Comparison of ENCODE assay signal across 11 cellular contexts in the genomic region with DNA sequence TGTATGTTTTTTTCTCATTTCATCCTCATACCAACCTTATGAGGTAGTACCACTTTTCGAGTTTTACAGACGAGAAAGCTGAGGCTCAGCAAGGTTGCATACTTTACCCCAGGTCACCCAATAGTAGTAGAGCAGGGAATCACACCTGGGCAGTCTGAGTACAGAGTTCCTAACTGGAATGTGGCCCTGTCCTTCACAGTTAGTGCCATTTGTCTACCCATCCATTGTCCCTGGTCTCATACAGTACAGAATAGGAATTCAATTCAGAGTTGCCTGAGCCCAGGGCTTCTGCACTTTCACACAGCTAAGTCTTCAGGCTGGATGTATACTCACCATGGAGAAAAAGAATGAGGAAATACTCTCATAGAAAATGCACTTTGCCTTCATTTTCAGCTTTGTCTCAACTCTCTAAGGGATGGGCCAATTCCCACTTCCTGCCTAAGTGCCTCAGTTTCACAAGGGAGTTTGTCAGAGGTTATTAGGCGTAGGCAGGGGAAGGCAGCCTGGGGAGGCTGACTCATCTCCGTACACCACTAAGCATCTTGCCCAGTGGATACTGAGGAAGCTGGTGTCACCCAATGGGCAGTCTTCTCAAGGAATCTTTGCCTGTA.
DNase-seq lines count a peak whose midpoint lies in the region; ATAC-seq and TF ChIP-seq lines count a peak whose summit lies in the region.
"Had no signal": no experiment of that assay in that cellular context is flagged by ENCODE, and none has a peak within 500 bp of the region (broad histone marks: within the 10 kb centered on the region; RNA-seq: fewer than 3 reads in every experiment).

No MANE protein-coding gene starts in this region.

- H3K27ac ChIP-seq in endodermal cell (ENCODE audit: low read depth, low read length) (no peak overlapping the region), coronary artery (no peak overlapping the region)

- TF ChIP-seq CTCF in endodermal cell (conservative IDR thresholded peaks at IDR 0.05): no peak
- TF ChIP-seq CTCF in coronary artery (IDR thresholded peaks at IDR 0.05): no peak

- peak; percentile 82 for DNase-seq in Daoy (ENCODE audit: low read depth)
- peak; percentile 75 for DNase-seq in NCI-H226
- DNase-seq in endodermal cell: no peak
- peak; percentile 71 for DNase-seq in non-pigmented ciliary epithelial cell (ENCODE audit: low read depth)
- DNase-seq in coronary artery (ENCODE audit: low spot score): no peak
- DNase-seq: DMS79 treated with DMSO at 0.1 percent for 48 hours, NCI-H1436 treated with DMSO at 0.1 percent for 48 hours had no signal

- no peaks in the 10 kb centered on the region for H3K27me3 ChIP-seq in endodermal cell (ENCODE audit: control insufficient read depth, insufficient read depth, low read length, poor library complexity, severe bottlenecking)

- H3K27ac Mint-ChIP-seq in endodermal cell: peak overlapping the region; percentile 52
- H3K27ac Mint-ChIP-seq: memory B cell had no signal

- ATAC-seq in GM21786 (IDR thresholded peaks at IDR 0.05; ENCODE audit: unreplicated experiment) (no peak), SK-N-SH treated with all-trans-retinoic acid at 6 μM for 48 hours (no peak), GM21723 (IDR thresholded peaks at IDR 0.05; ENCODE audit: unreplicated experiment) (no peak)

- no peaks in the 10 kb centered on the region for H3K9me3 Mint-ChIP-seq in endodermal cell

- peaks cover 58% of the 10 kb centered on the region for H3K4me1 Mint-ChIP-seq in endodermal cell
- H3K4me1 Mint-ChIP-seq: memory B cell had no signal

- peaks cover 14% of the 10 kb centered on the region for H3K4me1 ChIP-seq in endodermal cell (ENCODE audit: control insufficient read depth, insufficient read depth, low read length)

- no peaks in the 10 kb centered on the region for H3K36me3 Mint-ChIP-seq in endodermal cell (ENCODE audit: low read depth)
- H3K36me3 Mint-ChIP-seq: memory B cell had no signal

- H3K4me3 ChIP-seq in endodermal cell (ENCODE audit: low read length): no peak overlapping the region
- H3K4me3 ChIP-seq in coronary artery: no peak overlapping the region

- H3K9ac ChIP-seq in endodermal cell (ENCODE audit: extremely low read depth, low read length, poor library complexity, severe bottlenecking): no peak overlapping the region

- H3K36me3 ChIP-seq in endodermal cell (ENCODE audit: control insufficient read depth, insufficient read depth, low read length): no peaks in the 10 kb centered on the region

- H3K27me3 Mint-ChIP-seq in endodermal cell (ENCODE audit: insufficient read depth): no peaks in the 10 kb centered on the region

- no peak overlapping the region for H3K4me3 Mint-ChIP-seq in endodermal cell
- H3K4me3 Mint-ChIP-seq: memory B cell had no signal

- peaks cover 6% of the 10 kb centered on the region for H3K9me3 ChIP-seq in endodermal cell (ENCODE audit: control insufficient read depth, low read length)

- 89 to 93% methylated on average over 3 to 4 of the region's 4 CpGs for WGBS in endodermal cell (ENCODE audit: insufficient coverage in 1 of 2, insufficient read length in 1 of 2), 2 experiments

TF ChIP-seq in SK-N-SH treated with all-trans-retinoic acid at 6 μM for 48 hours, 23 proteins besides CTCF, POLR2A, EP300 and RAD21:
- TF ChIP-seq SNAI2 (CRISPR knock-in tag; IDR thresholded peaks at IDR 0.05): no peak
- TF ChIP-seq, protein P1, sequence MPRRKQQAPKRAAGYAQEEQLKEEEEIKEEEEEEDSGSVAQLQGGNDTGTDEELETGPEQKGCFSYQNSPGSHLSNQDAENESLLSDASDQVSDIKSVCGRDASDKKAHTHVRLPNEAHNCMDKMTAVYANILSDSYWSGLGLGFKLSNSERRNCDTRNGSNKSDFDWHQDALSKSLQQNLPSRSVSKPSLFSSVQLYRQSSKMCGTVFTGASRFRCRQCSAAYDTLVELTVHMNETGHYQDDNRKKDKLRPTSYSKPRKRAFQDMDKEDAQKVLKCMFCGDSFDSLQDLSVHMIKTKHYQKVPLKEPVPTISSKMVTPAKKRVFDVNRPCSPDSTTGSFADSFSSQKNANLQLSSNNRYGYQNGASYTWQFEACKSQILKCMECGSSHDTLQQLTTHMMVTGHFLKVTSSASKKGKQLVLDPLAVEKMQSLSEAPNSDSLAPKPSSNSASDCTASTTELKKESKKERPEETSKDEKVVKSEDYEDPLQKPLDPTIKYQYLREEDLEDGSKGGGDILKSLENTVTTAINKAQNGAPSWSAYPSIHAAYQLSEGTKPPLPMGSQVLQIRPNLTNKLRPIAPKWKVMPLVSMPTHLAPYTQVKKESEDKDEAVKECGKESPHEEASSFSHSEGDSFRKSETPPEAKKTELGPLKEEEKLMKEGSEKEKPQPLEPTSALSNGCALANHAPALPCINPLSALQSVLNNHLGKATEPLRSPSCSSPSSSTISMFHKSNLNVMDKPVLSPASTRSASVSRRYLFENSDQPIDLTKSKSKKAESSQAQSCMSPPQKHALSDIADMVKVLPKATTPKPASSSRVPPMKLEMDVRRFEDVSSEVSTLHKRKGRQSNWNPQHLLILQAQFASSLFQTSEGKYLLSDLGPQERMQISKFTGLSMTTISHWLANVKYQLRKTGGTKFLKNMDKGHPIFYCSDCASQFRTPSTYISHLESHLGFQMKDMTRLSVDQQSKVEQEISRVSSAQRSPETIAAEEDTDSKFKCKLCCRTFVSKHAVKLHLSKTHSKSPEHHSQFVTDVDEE (CRISPR knock-in tag; IDR thresholded peaks at IDR 0.05): no peak
- no peak for TF ChIP-seq ZNF70 (CRISPR knock-in tag; IDR thresholded peaks at IDR 0.05)
- no peak for TF ChIP-seq ESRRG (CRISPR knock-in tag; IDR thresholded peaks at IDR 0.05)
- no peak for TF ChIP-seq CSDC2 (CRISPR knock-in tag; IDR thresholded peaks at IDR 0.05)
TF ChIP-seq in SK-N-SH treated with all-trans-retinoic acid at 6 μM for 48 hours: peak in this region for 0.

Comparison
In these comparisons a context has a peak if more than half of its experiments do, and no peak if none do; other contexts are left out.
1. DNase-seq: peak in Daoy (single experiment), NCI-H226 (single experiment) and non-pigmented ciliary epithelial cell (single experiment); none in endodermal cell (single experiment) and coronary artery (single experiment).